ENCODE assay signal across 1 cellular context in the genomic region with DNA sequence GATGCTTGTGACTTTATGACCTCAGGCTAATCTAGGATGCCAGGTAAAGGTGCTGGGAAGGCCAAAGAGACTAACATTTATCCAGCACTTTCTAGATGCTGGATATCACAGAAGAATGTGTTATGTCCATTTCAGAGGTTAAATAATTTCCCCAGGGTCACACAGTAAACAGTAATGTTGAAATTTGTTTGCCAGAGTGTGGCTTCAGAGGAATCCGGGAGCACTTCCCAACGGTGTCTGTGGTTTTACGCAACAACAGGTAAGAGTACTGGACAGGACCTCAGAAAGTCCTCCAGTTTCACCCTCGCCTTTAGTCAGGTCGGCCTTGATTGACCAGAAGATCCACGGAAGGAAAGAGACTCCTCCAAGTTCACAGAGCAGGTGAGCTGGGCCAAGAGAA.
TF ChIP-seq lines count a peak whose summit lies in the region.

No MANE protein-coding gene starts in this region.

TF ChIP-seq in HCT116, 20 proteins besides CTCF, POLR2A, EP300 and RAD21 (continued from another document):
- TF ChIP-seq FOSL1 (IDR thresholded peaks at IDR 0.05; ENCODE audit: low read depth) (no peak), CEBPB (IDR thresholded peaks at IDR 0.05; ENCODE audit: low read depth) (no peak), ZNF274 (IDR thresholded peaks at IDR 0.05; ENCODE audit: low read depth, low read length) (no peak), ZFX (IDR thresholded peaks at IDR 0.05) (no peak)
- TF ChIP-seq, protein P1, sequence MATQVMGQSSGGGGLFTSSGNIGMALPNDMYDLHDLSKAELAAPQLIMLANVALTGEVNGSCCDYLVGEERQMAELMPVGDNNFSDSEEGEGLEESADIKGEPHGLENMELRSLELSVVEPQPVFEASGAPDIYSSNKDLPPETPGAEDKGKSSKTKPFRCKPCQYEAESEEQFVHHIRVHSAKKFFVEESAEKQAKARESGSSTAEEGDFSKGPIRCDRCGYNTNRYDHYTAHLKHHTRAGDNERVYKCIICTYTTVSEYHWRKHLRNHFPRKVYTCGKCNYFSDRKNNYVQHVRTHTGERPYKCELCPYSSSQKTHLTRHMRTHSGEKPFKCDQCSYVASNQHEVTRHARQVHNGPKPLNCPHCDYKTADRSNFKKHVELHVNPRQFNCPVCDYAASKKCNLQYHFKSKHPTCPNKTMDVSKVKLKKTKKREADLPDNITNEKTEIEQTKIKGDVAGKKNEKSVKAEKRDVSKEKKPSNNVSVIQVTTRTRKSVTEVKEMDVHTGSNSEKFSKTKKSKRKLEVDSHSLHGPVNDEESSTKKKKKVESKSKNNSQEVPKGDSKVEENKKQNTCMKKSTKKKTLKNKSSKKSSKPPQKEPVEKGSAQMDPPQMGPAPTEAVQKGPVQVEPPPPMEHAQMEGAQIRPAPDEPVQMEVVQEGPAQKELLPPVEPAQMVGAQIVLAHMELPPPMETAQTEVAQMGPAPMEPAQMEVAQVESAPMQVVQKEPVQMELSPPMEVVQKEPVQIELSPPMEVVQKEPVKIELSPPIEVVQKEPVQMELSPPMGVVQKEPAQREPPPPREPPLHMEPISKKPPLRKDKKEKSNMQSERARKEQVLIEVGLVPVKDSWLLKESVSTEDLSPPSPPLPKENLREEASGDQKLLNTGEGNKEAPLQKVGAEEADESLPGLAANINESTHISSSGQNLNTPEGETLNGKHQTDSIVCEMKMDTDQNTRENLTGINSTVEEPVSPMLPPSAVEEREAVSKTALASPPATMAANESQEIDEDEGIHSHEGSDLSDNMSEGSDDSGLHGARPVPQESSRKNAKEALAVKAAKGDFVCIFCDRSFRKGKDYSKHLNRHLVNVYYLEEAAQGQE (IDR thresholded peaks at IDR 0.05; ENCODE audit: low read depth), result no peak
